In genomic region chr22:22258597-22259415, GRCh38 we compare ENCODE assay signal across 17 cellular contexts. TPM values are rescaled to one million over a fixed set of nuclear protein-coding genes. Genes with fewer than 3 reads are reported as not detected.
A peak's percentile ranks its signal among the peaks of the same experiment; 100 is the strongest.
DNase-seq lines count a peak whose midpoint lies in the region; ATAC-seq, FAIRE-seq and TF ChIP-seq lines count a peak whose summit lies in the region.
"Not testable (repeated sequence)": the region's sequence is repeated elsewhere in the genome, so short reads cannot be mapped to it uniquely, and the experiment has no call there.
"Had no signal": no experiment of that assay in that cellular context is flagged by ENCODE, and none has a peak within 500 bp of the region (broad histone marks: within the 10 kb centered on the region; RNA-seq: fewer than 3 reads in every experiment).

No MANE protein-coding gene starts in this region.

- not testable (repeated sequence) for H3K79me2 ChIP-seq in K562 (ENCODE audit: control insufficient read depth, insufficient read depth, low read length)

- H3K4me3 ChIP-seq in HEK293 (ENCODE audit: low read depth, low read length); K562: not testable (repeated sequence)

- FAIRE-seq in K562 (lab: Jason Lieb, UNC), result not testable (repeated sequence)

- TF ChIP-seq RAD21 in K562 (CRISPR knock-in tag; conservative IDR thresholded peaks at IDR 0.05 in 1 of 2, IDR thresholded peaks at IDR 0.05 in 1 of 2), result not testable (repeated sequence)

- not testable (repeated sequence) for H3K36me3 ChIP-seq in HEK293 (ENCODE audit: control insufficient read depth in 2 of 2, insufficient read depth in 1 of 2, low read length in 2 of 2); K562 (ENCODE audit: control insufficient read depth, insufficient read depth, low read length)

- not testable (repeated sequence) for TF ChIP-seq CTCF in HEK293 (tag by site-specific recombination; IDR thresholded peaks at IDR 0.05); K562 (IDR thresholded peaks at IDR 0.05 in 2 of 3, conservative IDR thresholded peaks at IDR 0.05 in 1 of 3; ENCODE audit: insufficient read depth in 2 of 3, low read depth in 1 of 3, low read length in 3 of 3)

- H3K9ac ChIP-seq in K562 (ENCODE audit: insufficient read depth in 1 of 2, low read depth in 2 of 2, low read length in 2 of 2), result not testable (repeated sequence)

- BruUV-seq in K562 (replicated peaks; lab: Mats Ljungman, UMichigan), result not testable (repeated sequence)

- not testable (repeated sequence) for H4K20me1 ChIP-seq in K562 (replicated peaks; ENCODE audit: control insufficient read depth, insufficient read depth, low read length)

- not testable (repeated sequence) for H3K4me2 ChIP-seq in K562 (ENCODE audit: insufficient read depth, low read length)

- not testable (repeated sequence) for ATAC-seq in K562

- TF ChIP-seq POLR2A in K562 (conservative IDR thresholded peaks at IDR 0.05), result not testable (repeated sequence)

- not testable (repeated sequence) for H2AFZ ChIP-seq in K562 (ENCODE audit: low read depth, low read length)

- POLR2A ChIA-PET in HEK293 (lab: Yijun Ruan, JAX); K562 (lab: Yijun Ruan, JAX): not testable (repeated sequence)

- not testable (repeated sequence) for H3K9me3 ChIP-seq in HEK293 (ENCODE audit: control insufficient read depth, insufficient read depth, low read depth, low read length); K562 (replicated peaks; ENCODE audit: control insufficient read depth, insufficient read depth, low read depth, low read length)

- H3K27me3 ChIP-seq in K562 (ENCODE audit: control insufficient read depth in 2 of 2, insufficient read depth in 2 of 2, low read length in 2 of 2), result peaks cover 6 to 19% of the 10 kb centered on the region in 2 experiments; a peak in 4 of 5 replicates

- DNase-seq in K562 (ENCODE audit: extremely low read depth in 1 of 4, low spot score in 3 of 4), result not testable (repeated sequence)

- H3K4me1 ChIP-seq in HEK293 (ENCODE audit: control insufficient read depth, insufficient read depth, low read length); K562 (replicated peaks in 1 of 2; ENCODE audit: control insufficient read depth in 2 of 2, insufficient read depth in 2 of 2, low read length in 2 of 2): not testable (repeated sequence)

- intact Hi-C loops in K562 (cut with micrococcal nuclease), result not testable (repeated sequence)

- CTCF ChIA-PET in HEK293 (lab: Yijun Ruan, JAX); K562 (lab: Yijun Ruan, JAX; ENCODE audit: low intra/inter-chr PET ratio): not testable (repeated sequence)

- not testable (repeated sequence) for H3K27ac ChIP-seq in HEK293 (ENCODE audit: extremely low read depth, low read depth, low read length); K562 (ENCODE audit: extremely low read depth, low read depth, low read length)

- in situ Hi-C loops in K562 (cut with MboI), result not testable (repeated sequence)

- H3K9me1 ChIP-seq in K562 (ENCODE audit: control insufficient read depth, insufficient read depth, low read length), result not testable (repeated sequence)

- not testable (repeated sequence) for TF ChIP-seq EP300 in K562 (IDR thresholded peaks at IDR 0.05; ENCODE audit: low read length)

- 38% methylated on average over 7 of the region's 7 CpGs for WGBS in K562 (ENCODE audit: insufficient coverage, low coverage, missing lambda C conversion rate)

TF ChIP-seq in HEK293, 187 proteins besides CTCF, POLR2A, EP300 and RAD21:
- TF ChIP-seq, protein P1, sequence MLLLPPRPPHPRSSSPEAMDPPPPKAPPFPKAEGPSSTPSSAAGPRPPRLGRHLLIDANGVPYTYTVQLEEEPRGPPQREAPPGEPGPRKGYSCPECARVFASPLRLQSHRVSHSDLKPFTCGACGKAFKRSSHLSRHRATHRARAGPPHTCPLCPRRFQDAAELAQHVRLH (tag by site-specific recombination; IDR thresholded peaks at IDR 0.05), result peak; percentile 21; the same call in 1 of the 2 replicates
- TF ChIP-seq ZNF146 (tag by site-specific recombination; IDR thresholded peaks at IDR 0.05), result peak; percentile 91

TF ChIP-seq in K562, 482 proteins besides CTCF, POLR2A, EP300 and RAD21:
- TF ChIP-seq HDAC2 (IDR thresholded peaks at IDR 0.05) (peak; percentile 87), CHAMP1 (IDR thresholded peaks at IDR 0.05) (0 out of 2 replicates have a peak, but pooled peaks have one; percentile 42), HDAC1 (IDR thresholded peaks at IDR 0.05) (peak in 1 of 2 experiments; percentile 19; a peak in 1 of 4 replicates), ZNF24 (IDR thresholded peaks at IDR 0.05) (0 out of 2 replicates have a peak, but pooled peaks have one; percentile 16), BCOR (IDR thresholded peaks at IDR 0.05) (peak; percentile 98), KDM1A (IDR thresholded peaks at IDR 0.05) (peak; percentile 83 to 87), ZNF146 (CRISPR knock-in tag; IDR thresholded peaks at IDR 0.05; ENCODE audit: unreplicated experiment) (peak; percentile 95), PHF21A (IDR thresholded peaks at IDR 0.05; ENCODE audit: borderline replicate concordance, low read depth) (0 out of 2 replicates have a peak, but pooled peaks have one; percentile 19), ADNP (tag; IDR thresholded peaks at IDR 0.05) (peak; percentile 79), RBM25 (IDR thresholded peaks at IDR 0.05; ENCODE audit: low read depth, low read length, severe bottlenecking) (peak; percentile 54), RCOR1 (IDR thresholded peaks at IDR 0.05; ENCODE audit: borderline replicate concordance in 1 of 2, low read depth in 2 of 2, low read length in 2 of 2) (0 out of 4 replicates have a peak, but pooled peaks of 1 of the 2 experiments have one; percentile 20), SMARCA5 (IDR thresholded peaks at IDR 0.05) (peak; percentile 92), HMG20A (CRISPR knock-in tag; conservative IDR thresholded peaks at IDR 0.05) (0 out of 2 replicates have a peak, but pooled peaks have one; percentile 18), CHD4 (IDR thresholded peaks at IDR 0.05; ENCODE audit: insufficient read depth, insufficient replicate concordance, low read depth, low read length, poor library complexity, severe bottlenecking) (peak; percentile 83)

RNA-seq across cellular contexts. Expression of gene VPREB1, which starts 14.2 kb away (rescaled TPM):
- not detected in 2 replicates for total RNA-seq in K562 (2011; cell fraction: chromatin; rRNA removed; ENCODE audit: low replicate concordance)
- total RNA-seq in K562 (2011; cell fraction: nucleolus; rRNA removed), result not detected in 2 replicates
- total RNA-seq in K562 (2011; cell fraction: nucleoplasm; rRNA removed), result not detected in 2 replicates
- total RNA-seq in K562 (2014; rRNA removed) (not detected in 2 replicates), K562 (2014; rRNA removed; fragmentation: Illumina TruSeq; extraction: Trizol) (not detected in 2 replicates), K562 (2015; rRNA removed; fragmentation: Illumina TruSeq; extraction: Trizol) (not detected in 2 replicates), K562 (2021) (not detected in 2 replicates)
- polyA plus RNA-seq in K562 (2011; rRNA removed) (not detected in 2 replicates), K562 (2014; fragmentation: Illumina TruSeq; extraction: Trizol) (not detected in 2 replicates), K562 (2014; fragmentation: Nextera tagmentation; extraction: Ambion mirVana) (not detected), K562 (2014; rRNA removed) (not detected in 2 replicates)
- polyA plus RNA-seq in K562 (2011; cell fraction: cytosol; rRNA removed), result not detected in 2 replicates
- polyA plus RNA-seq in K562 (2011; cell fraction: nucleus; rRNA removed), result not detected in 2 replicates
- not detected in 2 replicates for polyA plus RNA-seq in K562 (2012)
- not detected in 2 replicates for polyA minus RNA-seq in K562 (2011; rRNA and poly(A)+ RNA removed)
- not detected in 2 replicates for polyA minus RNA-seq in K562 (2011; cell fraction: cytosol; rRNA and poly(A)+ RNA removed)
- not detected in 2 replicates for polyA minus RNA-seq in K562 (2011; cell fraction: nucleus; rRNA and poly(A)+ RNA removed)
- total RNA-seq: A172; A673; B cell; Caco-2; Calu3; CD4-positive, alpha-beta memory T cell; CD4-positive, alpha-beta T cell; CD4-positive, CD25-positive, alpha-beta regulatory T cell; CD8-positive, alpha-beta memory T cell; CD8-positive, alpha-beta T cell; Daoy had no signal
- polyA plus RNA-seq: A549; AG04450; BJ; CD14-positive monocyte; CD4-positive, alpha-beta memory T cell; CD4-positive, CD25-positive, alpha-beta regulatory T cell; CD8-positive, alpha-beta memory T cell had no signal
